Comparison of ENCODE assay signal across 21 cellular contexts in genomic region chr2:190353537-190353899, GRCh38. TPM values are rescaled to one million over a fixed set of nuclear protein-coding genes. Genes with fewer than 3 reads are reported as not detected.
DNase-seq lines count a peak whose midpoint lies in the region; ATAC-seq, FAIRE-seq and TF ChIP-seq lines count a peak whose summit lies in the region.
"Had no signal": no experiment of that assay in that cellular context is flagged by ENCODE, and none has a peak within 500 bp of the region (broad histone marks: within the 10 kb centered on the region; RNA-seq: fewer than 3 reads in every experiment).

No MANE protein-coding gene starts in this region.

- no peaks in the 10 kb centered on the region for H3K9me3 Mint-ChIP-seq in natural killer cell
- no peaks in the 10 kb centered on the region for H3K9me3 Mint-ChIP-seq in type B pancreatic cell
- H3K9me3 Mint-ChIP-seq: activated CD4-positive, alpha-beta T cell treated with anti-CD3 and anti-CD28 coated beads, Interleukin-2, amount 10 ng/mL, durations not matched to agents 7 days and 5 days; neural crest cell had no signal

- no TSS peak for BruUV-seq in GM12878 (replicated peaks; lab: Mats Ljungman, UMichigan)

- RAD21 ChIA-PET in GM12878 (lab: Charles Lee; ENCODE audit: unreplicated experiment), result interaction anchor here (0.8 to 1.5 kb wide), 2 partner anchors 9 kb away, joined by 3 to 8 read pairs; no protein-coding TSS in a partner anchor

- H2AFZ ChIP-seq in GM12878 (ENCODE audit: control insufficient read depth, low read depth, low read length), result 0 out of 2 replicates have a peak overlapping the region, but pooled peaks have one; percentile 3

- no peak overlapping the region for H3K4me3 Mint-ChIP-seq in natural killer cell
- no peak overlapping the region for H3K4me3 Mint-ChIP-seq in type B pancreatic cell
- H3K4me3 Mint-ChIP-seq: activated CD4-positive, alpha-beta T cell treated with anti-CD3 and anti-CD28 coated beads, Interleukin-2, amount 10 ng/mL, durations not matched to agents 7 days and 5 days; neural crest cell had no signal

- H3K4me2 ChIP-seq in GM12878 (ENCODE audit: control insufficient read depth, insufficient read depth), result no peak overlapping the region

- H3K9ac ChIP-seq in GM12878 (ENCODE audit: control insufficient read depth, insufficient read depth, low read length), result no peak overlapping the region

- no peak for TF ChIP-seq POLR2A in GM12878 (IDR thresholded peaks at IDR 0.05; ENCODE audit: low read depth, low read length)
- no peak for TF ChIP-seq POLR2A in gastroesophageal sphincter (IDR thresholded peaks at IDR 0.05)

- in situ Hi-C loops in GM12878 (cut with MboI), result no loop called here

- intact Hi-C loops in GM12878 (cut with micrococcal nuclease; ENCODE audit: unreplicated experiment) (no loop called here), natural killer cell (cut with micrococcal nuclease) (no loop called here)

- H3K4me1 Mint-ChIP-seq in natural killer cell, result peaks cover 22 to 29% of the 10 kb centered on the region in 2 donors
- peaks cover 37% of the 10 kb centered on the region for H3K4me1 Mint-ChIP-seq in type B pancreatic cell (ENCODE audit: unreplicated experiment)

- H3K27ac ChIP-seq in GM12878 (ENCODE audit: control insufficient read depth, insufficient read depth) (no peak overlapping the region), gastroesophageal sphincter (peak overlapping the region; percentile 50 to 63 (median 62))
- H3K27ac ChIP-seq: colonic mucosa had no signal

- no peaks in the 10 kb centered on the region for H4K20me1 ChIP-seq in GM12878 (ENCODE audit: control insufficient read depth, insufficient read depth)

- H3K36me3 Mint-ChIP-seq in natural killer cell (no peaks in the 10 kb centered on the region), type B pancreatic cell (peaks cover 1% of the 10 kb centered on the region)

- DNase-seq in GM12878 (ENCODE audit: low read depth, low spot score), result no peak
- DNase-seq in natural killer cell, result no peak
- DNase-seq in type B pancreatic cell (ENCODE audit: extremely low spot score, unreplicated experiment), result no peak
- no peak for DNase-seq in activated CD4-positive, alpha-beta T cell treated with anti-CD3 and anti-CD28 coated beads for 48 hours
- DNase-seq in cortex of kidney (lab: John Stamatoyannopoulos, UW), result no peak
- DNase-seq: activated CD4-positive, alpha-beta T cell treated with anti-CD3 and anti-CD28 coated beads, Interleukin-2, amount 10 ng/mL, durations not matched to agents 7 days and 5 days; activated CD8-positive, alpha-beta memory T cell treated with anti-CD3 and anti-CD28 coated beads, Interleukin-2, amount 50 U/mL, for 4 hours; activated naive CD4-positive, alpha-beta T cell; AML-193; colonic mucosa; HCEC 1CT; NCI-H2081; NCI-H524 treated with DMSO at 0.1 percent for 48 hours; stimulated activated CD4-positive, alpha-beta T cell treated with anti-CD3 and anti-CD28 coated beads, Interleukin-4, amount 100 ng/mL, for 1 hour; SW 1271 had no signal

- H3K27ac Mint-ChIP-seq in natural killer cell, result peak overlapping the region; percentile 76 to 79
- H3K27ac Mint-ChIP-seq in type B pancreatic cell, result peak overlapping the region; percentile 75
- H3K27ac Mint-ChIP-seq: activated CD4-positive, alpha-beta T cell treated with anti-CD3 and anti-CD28 coated beads, Interleukin-2, amount 10 ng/mL, durations not matched to agents 7 days and 5 days had no signal

- FAIRE-seq in GM12878 (lab: Jason Lieb, UNC), result no peak
- FAIRE-seq: astrocyte, D721Med had no signal

- POLR2A ChIA-PET in GM12878 (lab: Charles Lee), result interaction anchor here (1.0 kb wide), 1 partner anchor 10 kb away, joined by 3 read pairs; the partner anchor contains the start of gene INPP1

- no peak for TF ChIP-seq EP300 in GM12878 (IDR thresholded peaks at IDR 0.05; ENCODE audit: borderline replicate concordance in 1 of 2, control insufficient read depth in 1 of 2, low read depth in 2 of 2, low read length in 2 of 2)
- no peak for TF ChIP-seq EP300 in gastroesophageal sphincter (IDR thresholded peaks at IDR 0.05)

- no peak for TF ChIP-seq RAD21 in GM12878 (IDR thresholded peaks at IDR 0.05; ENCODE audit: insufficient read depth, low read depth, low read length)

- no peaks in the 10 kb centered on the region for H3K79me2 ChIP-seq in GM12878 (ENCODE audit: control insufficient read depth, insufficient read depth, low read length)

- ATAC-seq in GM12878 (no peak), gastroesophageal sphincter (no peak), natural killer cell (no peak), HG03432 (IDR thresholded peaks at IDR 0.05; ENCODE audit: unreplicated experiment) (no peak), GM21576 (IDR thresholded peaks at IDR 0.05; ENCODE audit: unreplicated experiment) (no peak)

- H3K27me3 ChIP-seq in GM12878 (replicated peaks in 1 of 2; ENCODE audit: control insufficient read depth in 2 of 2, insufficient read depth in 2 of 2, low read length in 1 of 2) (no peaks in the 10 kb centered on the region), gastroesophageal sphincter (no peaks in the 10 kb centered on the region)
- H3K27me3 ChIP-seq: colonic mucosa had no signal

- no peaks in the 10 kb centered on the region for H3K36me3 ChIP-seq in GM12878 (ENCODE audit: control insufficient read depth in 2 of 2, insufficient read depth in 2 of 2, low read length in 1 of 2)
- H3K36me3 ChIP-seq in gastroesophageal sphincter, result no peaks in the 10 kb centered on the region
- H3K36me3 ChIP-seq: colonic mucosa had no signal

- H3K4me3 ChIP-seq in GM12878 (no peak overlapping the region), gastroesophageal sphincter (no peak overlapping the region)
- H3K4me3 ChIP-seq: colonic mucosa had no signal

- no peaks in the 10 kb centered on the region for H3K9me3 ChIP-seq in GM12878 (replicated peaks; ENCODE audit: control insufficient read depth, insufficient read depth, low read length)
- no peaks in the 10 kb centered on the region for H3K9me3 ChIP-seq in gastroesophageal sphincter
- H3K9me3 ChIP-seq: colonic mucosa had no signal

- CTCF ChIA-PET in GM12878 (lab: Yijun Ruan, JAX), result interaction anchor here (0.6 to 5.0 kb wide), 8 partner anchors 9 to 507 kb away, joined by 3 to 45 read pairs (median 4); partner anchors contain the start of gene INPP1

- no peaks in the 10 kb centered on the region for H3K4me1 ChIP-seq in GM12878 (ENCODE audit: control insufficient read depth, insufficient read depth, low read length)
- H3K4me1 ChIP-seq in gastroesophageal sphincter, result peaks cover 7 to 64% (median 24%) of the 10 kb centered on the region in 3 donors

- TF ChIP-seq CTCF in GM12878 (IDR thresholded peaks at IDR 0.05 in 2 of 3, conservative IDR thresholded peaks at IDR 0.05 in 1 of 3; ENCODE audit: control insufficient read depth in 2 of 3, extremely low read depth in 1 of 3, insufficient read depth in 1 of 3, low read depth in 3 of 3, low read length in 3 of 3) (no peak), gastroesophageal sphincter (IDR thresholded peaks at IDR 0.05) (no peak), natural killer cell (IDR thresholded peaks at IDR 0.05) (no peak), type B pancreatic cell (conservative IDR thresholded peaks at IDR 0.05) (no peak)

- SMC1A ChIA-PET in GM12878 (lab: Charles Lee; ENCODE audit: uncharacterized antibody, unreplicated experiment), result interaction anchor here (1.0 to 5.3 kb wide), 2 partner anchors 9 to 172 kb away, joined by 4 to 46 read pairs; partner anchors contain the start of gene INPP1

- H3K27me3 Mint-ChIP-seq in natural killer cell (ENCODE audit: low read depth in 2 of 2), result no peaks in the 10 kb centered on the region
- no peaks in the 10 kb centered on the region for H3K27me3 Mint-ChIP-seq in type B pancreatic cell
- H3K27me3 Mint-ChIP-seq: activated CD4-positive, alpha-beta T cell treated with anti-CD3 and anti-CD28 coated beads, Interleukin-2, amount 10 ng/mL, durations not matched to agents 7 days and 5 days had no signal

RNA-seq across cellular contexts. Expression of gene INPP1, which starts 10.1 kb away (rescaled TPM):
- total RNA-seq in GM12878 (2013; cell fraction: nucleolus; rRNA removed), result 4.8 and 8.3 TPM in 2 replicates
- total RNA-seq in GM12878 (2014; rRNA removed), result 6.7 and 7.4 TPM in 2 replicates
- total RNA-seq in GM12878 (2014; rRNA removed; fragmentation: Illumina TruSeq; extraction: Trizol), result 9.7 and 10.8 TPM in 2 replicates
- 9.0 and 9.9 TPM in 2 replicates for total RNA-seq in GM12878 (2021)
- 5.4 TPM for polyA plus RNA-seq in GM12878 (2011; ENCODE audit: low read depth)
- polyA plus RNA-seq in GM12878 (2011; rRNA removed), result 16.6 and 16.7 TPM in 2 replicates
- 10.1 and 10.2 TPM in 2 replicates for polyA plus RNA-seq in GM12878 (2011; cell fraction: cytosol; rRNA removed)
- 14.2 and 18.5 TPM in 2 replicates for polyA plus RNA-seq in GM12878 (2011; cell fraction: nucleus; rRNA removed)
- 6.3 and 7.7 TPM in 2 replicates for polyA plus RNA-seq in GM12878 (2012)
- polyA plus RNA-seq in GM12878 (2014; fragmentation: Illumina TruSeq; extraction: Trizol), result 17.9 and 23.6 TPM in 2 replicates
- polyA plus RNA-seq in GM12878 (2014; fragmentation: Nextera tagmentation; extraction: Ambion mirVana), result 1 to 10 TPM; 3.3 to 8.9 TPM
- 12.3 and 13.2 TPM in 2 replicates for polyA plus RNA-seq in GM12878 (2014; rRNA removed)
- polyA plus RNA-seq in GM12878 (2016; fragmentation: Nextera tagmentation; extraction: Ambion mirVana), result 10 to 100 TPM; 13.2 to 13.3 TPM
- polyA minus RNA-seq in GM12878 (2011; rRNA and poly(A)+ RNA removed), result 5.4 and 6.3 TPM in 2 replicates
- 4.4 and 5.9 TPM in 2 replicates for polyA minus RNA-seq in GM12878 (2011; cell fraction: cytosol; rRNA and poly(A)+ RNA removed)
- 4.2 and 10.0 TPM in 2 replicates for polyA minus RNA-seq in GM12878 (2011; cell fraction: nucleus; rRNA and poly(A)+ RNA removed)
- 10 to 100 TPM; 18.3 to 27.7 (median 22.9) TPM for total RNA-seq in gastroesophageal sphincter
- 10 to 100 TPM in 1 of 3 donors, 1 to 10 TPM in 2; 9.5 to 16.7 (median 9.6) TPM for total RNA-seq in natural killer cell
- 17.2 and 21.6 TPM in 2 replicates for total RNA-seq in type B pancreatic cell (ENCODE audit: low replicate concordance)

RNA-seq across cellular contexts. Expression of gene HIBCH, which starts 33.9 kb away (rescaled TPM):
- total RNA-seq in GM12878 (2013; cell fraction: nucleolus; rRNA removed), result 109 and 114 TPM in 2 replicates
- total RNA-seq in GM12878 (2014; rRNA removed), result 22.3 and 28.0 TPM in 2 replicates
- 33.6 and 34.2 TPM in 2 replicates for total RNA-seq in GM12878 (2014; rRNA removed; fragmentation: Illumina TruSeq; extraction: Trizol)
- 28.4 and 29.3 TPM in 2 replicates for total RNA-seq in GM12878 (2021)
- 16.0 TPM for polyA plus RNA-seq in GM12878 (2011; ENCODE audit: low read depth)
- polyA plus RNA-seq in GM12878 (2011; rRNA removed), result 40.1 and 66.2 TPM in 2 replicates
- polyA plus RNA-seq in GM12878 (2011; cell fraction: cytosol; rRNA removed), result 9.5 and 10.1 TPM in 2 replicates
- polyA plus RNA-seq in GM12878 (2011; cell fraction: nucleus; rRNA removed), result 31.6 and 35.0 TPM in 2 replicates
- polyA plus RNA-seq in GM12878 (2012), result 21.2 and 21.6 TPM in 2 replicates
- 34.6 and 43.2 TPM in 2 replicates for polyA plus RNA-seq in GM12878 (2014; fragmentation: Illumina TruSeq; extraction: Trizol)
- polyA plus RNA-seq in GM12878 (2014; fragmentation: Nextera tagmentation; extraction: Ambion mirVana), result 10 to 100 TPM; 64.6 to 73.8 TPM
- polyA plus RNA-seq in GM12878 (2014; rRNA removed), result 24.5 and 29.0 TPM in 2 replicates
- polyA plus RNA-seq in GM12878 (2016; fragmentation: Nextera tagmentation; extraction: Ambion mirVana), result 10 to 100 TPM; 73.8 to 81.0 TPM
- polyA minus RNA-seq in GM12878 (2011; rRNA and poly(A)+ RNA removed), result 25.7 and 29.2 TPM in 2 replicates
- polyA minus RNA-seq in GM12878 (2011; cell fraction: cytosol; rRNA and poly(A)+ RNA removed), result 6.3 and 7.9 TPM in 2 replicates
- 37.0 and 62.1 TPM in 2 replicates for polyA minus RNA-seq in GM12878 (2011; cell fraction: nucleus; rRNA and poly(A)+ RNA removed)
- total RNA-seq in gastroesophageal sphincter, result 10 to 100 TPM; 16.5 to 20.1 (median 18.3) TPM
- 10 to 100 TPM; 19.3 to 31.4 (median 21.6) TPM for total RNA-seq in natural killer cell
- 28.8 and 46.6 TPM in 2 replicates for total RNA-seq in type B pancreatic cell (ENCODE audit: low replicate concordance)

RNA-seq across cellular contexts. Expression of gene MFSD6, which starts 54.6 kb away (rescaled TPM):
- total RNA-seq in GM12878 (2013; cell fraction: nucleolus; rRNA removed), result 50.7 and 65.8 TPM in 2 replicates
- total RNA-seq in GM12878 (2014; rRNA removed) (38.3 and 38.6 TPM in 2 replicates), GM12878 (2014; rRNA removed; fragmentation: Illumina TruSeq; extraction: Trizol) (20.6 and 21.5 TPM in 2 replicates), GM12878 (2021) (42.6 and 44.1 TPM in 2 replicates), gastroesophageal sphincter (100 to 1,000 TPM in 3 of 4 donors, 10 to 100 TPM in 1; 80.2 to 176 (median 143) TPM), natural killer cell (10 to 100 TPM; 36.7 to 50.5 (median 48.0) TPM), type B pancreatic cell (ENCODE audit: low replicate concordance) (15.2 and 21.8 TPM in 2 replicates)
- 12.2 TPM for polyA plus RNA-seq in GM12878 (2011; ENCODE audit: low read depth)
- polyA plus RNA-seq in GM12878 (2011; rRNA removed) (20.9 and 25.8 TPM in 2 replicates), GM12878 (2014; fragmentation: Illumina TruSeq; extraction: Trizol) (32.2 and 32.5 TPM in 2 replicates), GM12878 (2014; fragmentation: Nextera tagmentation; extraction: Ambion mirVana) (10 to 100 TPM in 1 of 2 experiments, 1 to 10 TPM in 1; 6.7 to 10.3 TPM), GM12878 (2014; rRNA removed) (26.9 and 29.5 TPM in 2 replicates), GM12878 (2016; fragmentation: Nextera tagmentation; extraction: Ambion mirVana) (10 to 100 TPM; 19.5 to 34.4 TPM)
- 19.6 and 22.2 TPM in 2 replicates for polyA plus RNA-seq in GM12878 (2011; cell fraction: cytosol; rRNA removed)
- polyA plus RNA-seq in GM12878 (2011; cell fraction: nucleus; rRNA removed), result 12.9 and 13.6 TPM in 2 replicates
- 19.4 and 20.9 TPM in 2 replicates for polyA plus RNA-seq in GM12878 (2012)
- 37.5 and 45.6 TPM in 2 replicates for polyA minus RNA-seq in GM12878 (2011; rRNA and poly(A)+ RNA removed)
- polyA minus RNA-seq in GM12878 (2011; cell fraction: cytosol; rRNA and poly(A)+ RNA removed), result 12.7 and 12.8 TPM in 2 replicates
- 23.7 and 42.4 TPM in 2 replicates for polyA minus RNA-seq in GM12878 (2011; cell fraction: nucleus; rRNA and poly(A)+ RNA removed)
